11 cellular contexts compared by ENCODE assay signal in the genomic region with DNA sequence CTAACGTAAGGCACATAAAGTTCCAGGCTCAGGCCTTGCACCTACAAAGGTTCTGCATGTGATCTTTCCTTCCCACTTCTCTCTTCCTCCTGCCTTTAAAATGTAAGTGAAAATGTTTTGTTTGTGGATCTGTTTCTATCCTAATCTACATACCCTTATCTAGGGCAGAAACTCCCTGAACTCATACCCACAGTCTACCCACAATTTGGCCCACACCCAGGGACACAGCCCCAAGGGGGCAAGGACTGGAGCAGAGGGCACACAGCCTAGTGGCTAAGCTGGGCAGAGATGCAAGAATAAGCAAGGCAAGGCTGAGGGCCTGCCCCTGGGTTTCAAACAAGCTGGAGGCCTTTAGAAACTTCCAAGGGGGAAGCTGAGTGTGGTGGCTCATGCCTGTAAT.
DNase-seq lines count a peak whose midpoint lies in the region; ATAC-seq, FAIRE-seq and TF ChIP-seq lines count a peak whose summit lies in the region.
"Had no signal": no experiment of that assay in that cellular context is flagged by ENCODE, and none has a peak within 500 bp of the region (broad histone marks: within the 10 kb centered on the region; RNA-seq: fewer than 3 reads in every experiment).

No MANE protein-coding gene starts in this region.

- 97% methylated on average over 1 of the region's 1 CpG for WGBS in A549 (ENCODE audit: missing lambda C conversion rate)

- peak overlapping the region; percentile 89 for H3K9ac ChIP-seq in endothelial cell of umbilical vein (replicated peaks; ENCODE audit: extremely low read depth, insufficient read depth, low read length)
- no peak overlapping the region for H3K9ac ChIP-seq in neural progenitor cell

- TF ChIP-seq POLR2A in A549 (IDR thresholded peaks at IDR 0.05; ENCODE audit: low read length) (no peak), endothelial cell of umbilical vein (IDR thresholded peaks at IDR 0.05; ENCODE audit: low read depth, low read length) (no peak)

- H4K20me1 ChIP-seq in PC-9 (ENCODE audit: insufficient read depth) (no peaks in the 10 kb centered on the region), endothelial cell of umbilical vein (replicated peaks; ENCODE audit: control insufficient read depth, extremely low read depth, insufficient read depth, low read length) (no peaks in the 10 kb centered on the region), neural progenitor cell (ENCODE audit: low read depth) (no peaks in the 10 kb centered on the region)

- peak overlapping the region; percentile 8 for H3K4me3 Mint-ChIP-seq in neural progenitor cell
- H3K4me3 Mint-ChIP-seq: CD4-positive, CD25-positive, alpha-beta regulatory T cell had no signal

- H3K36me3 Mint-ChIP-seq in neural progenitor cell, result peaks cover 5% of the 10 kb centered on the region

- ATAC-seq in A549, result no peak; a peak in 1 of 6 replicates
- ATAC-seq in HG02870 (IDR thresholded peaks at IDR 0.05; ENCODE audit: unreplicated experiment), result no peak
- ATAC-seq in GM21526 (IDR thresholded peaks at IDR 0.05; ENCODE audit: low FRiP score, unreplicated experiment), result no peak

- H3K9me1 ChIP-seq in endothelial cell of umbilical vein (replicated peaks; ENCODE audit: control insufficient read depth, extremely low read depth, insufficient read depth, low read length), result no peaks in the 10 kb centered on the region

- peaks cover 48% of the 10 kb centered on the region for H3F3A ChIP-seq in PC-9 (ENCODE audit: insufficient read depth, low read depth)
- no peaks in the 10 kb centered on the region for H3F3A ChIP-seq in neural progenitor cell (ENCODE audit: low read depth)

- POLR2A ChIA-PET in A549 (lab: Yijun Ruan, JAX), result interaction anchor here (0.5 to 4.4 kb wide), 4 partner anchors 38 to 1454 kb away, joined by 3 to 38 read pairs (median 6); a partner anchor contains a TSS
- POLR2A ChIA-PET in PC-9 (lab: Charles Lee; ENCODE audit: unreplicated experiment), result interaction anchor here (1.3 kb wide), 1 partner anchor 133 kb away, joined by 5 read pairs; a partner anchor contains a TSS
- POLR2A ChIA-PET in endothelial cell of umbilical vein (lab: Charles Lee), result interaction anchor here (0.7 to 11.7 kb wide), 5 partner anchors 12 to 135 kb away, joined by 3 to 310 read pairs (median 17); a partner anchor contains a TSS

- no peak overlapping the region for H3K4me3 ChIP-seq in A549
- no peak overlapping the region for H3K4me3 ChIP-seq in PC-9
- no peak overlapping the region for H3K4me3 ChIP-seq in endothelial cell of umbilical vein (replicated peaks in 1 of 3; ENCODE audit: insufficient read depth in 1 of 3, low read depth in 1 of 3, low read length in 3 of 3)
- no peak overlapping the region for H3K4me3 ChIP-seq in neural progenitor cell

- H3K9me2 ChIP-seq in PC-9 (ENCODE audit: insufficient read depth), result no peaks in the 10 kb centered on the region

- no peak for TF ChIP-seq RAD21 in A549 (conservative IDR thresholded peaks at IDR 0.05 in 1 of 2, IDR thresholded peaks at IDR 0.05 in 1 of 2)

- peak overlapping the region; percentile 94 for H3K27ac Mint-ChIP-seq in neural progenitor cell

- H3K27ac ChIP-seq in A549 (peak overlapping the region; percentile 81 to 92), PC-9 (peak overlapping the region; percentile 94), endothelial cell of umbilical vein (ENCODE audit: insufficient read depth, low read depth, low read length) (peak overlapping the region; percentile 100), neural progenitor cell (no peak overlapping the region)

- H3K9me3 ChIP-seq in A549 (peaks cover 11% of the 10 kb centered on the region; the same call in 1 of the 3 replicates), PC-9 (ENCODE audit: insufficient read depth, low read depth) (peaks cover 9% of the 10 kb centered on the region), endothelial cell of umbilical vein (replicated peaks; ENCODE audit: control insufficient read depth, insufficient read depth, low read length) (no peaks in the 10 kb centered on the region), neural progenitor cell (ENCODE audit: low read depth) (no peaks in the 10 kb centered on the region)

- peaks cover 60% of the 10 kb centered on the region for H3K4me1 ChIP-seq in A549
- H3K4me1 ChIP-seq in PC-9 (replicated peaks; ENCODE audit: insufficient read depth), result peaks cover 71% of the 10 kb centered on the region
- H3K4me1 ChIP-seq in endothelial cell of umbilical vein (ENCODE audit: control insufficient read depth, extremely low read depth, insufficient read depth, low read length), result peaks cover 83% of the 10 kb centered on the region
- peaks cover 8% of the 10 kb centered on the region for H3K4me1 ChIP-seq in neural progenitor cell

- H3K4me1 Mint-ChIP-seq in neural progenitor cell, result peaks cover 44% of the 10 kb centered on the region

- H3K4me2 ChIP-seq in A549 (peak overlapping the region; percentile 50; the same call in 2 of the 3 replicates), PC-9 (peak overlapping the region; percentile 65), endothelial cell of umbilical vein (ENCODE audit: insufficient read depth, low read length) (no peak overlapping the region), neural progenitor cell (no peak overlapping the region)

- CTCF ChIA-PET in A549 (lab: Yijun Ruan, JAX) (interaction anchor here (0.8 to 2.7 kb wide), 8 partner anchors 17 to 169 kb away, joined by 3 to 10 read pairs (median 4); no protein-coding TSS in a partner anchor), PC-9 (lab: Charles Lee) (interaction anchor here (0.7 kb wide), 1 partner anchor 33 kb away, joined by 4 read pairs; no protein-coding TSS in a partner anchor), endothelial cell of umbilical vein (lab: Charles Lee) (interaction anchor here (0.8 to 10.5 kb wide), 14 partner anchors 9 to 136 kb away, joined by 3 to 78 read pairs (median 7); no protein-coding TSS in a partner anchor)

- no peak for TF ChIP-seq EP300 in A549 (IDR thresholded peaks at IDR 0.05)

- dilution Hi-C loops in endothelial cell of umbilical vein (cut with MboI; ENCODE audit: extremely low pct_ligation_motif_present, low sequenced_read_pairs), result no loop called here

- H3K36me3 ChIP-seq in PC-9 (ENCODE audit: low read depth) (no peaks in the 10 kb centered on the region), endothelial cell of umbilical vein (ENCODE audit: control insufficient read depth in 2 of 2, extremely low read depth in 1 of 2, insufficient read depth in 2 of 2, low read length in 2 of 2) (no peaks in the 10 kb centered on the region), neural progenitor cell (no peaks in the 10 kb centered on the region)

- intact Hi-C loops in PC-9 (cut with micrococcal nuclease; ENCODE audit: unreplicated experiment) (loop anchor here (1.0 to 2.0 kb wide), 6 partner anchors 13 to 133 kb away; a partner anchor contains a TSS), endothelial cell of umbilical vein (cut with micrococcal nuclease) (loop anchor here (1.0 kb wide), 7 partner anchors 11 to 130 kb away; no protein-coding TSS in a partner anchor)

- BruUV-seq in PC-9 (replicated peaks; lab: Mats Ljungman, UMichigan), result no TSS peak
- BruUV-seq in endothelial cell of umbilical vein (replicated peaks; lab: Mats Ljungman, UMichigan), result no TSS peak

- peaks cover 10% of the 10 kb centered on the region for H3K9me3 Mint-ChIP-seq in neural progenitor cell

- H2AFZ ChIP-seq in PC-9 (no peak overlapping the region), endothelial cell of umbilical vein (ENCODE audit: low read depth, low read length) (no peak overlapping the region), neural progenitor cell (replicated peaks) (no peak overlapping the region)

- peaks cover 10% of the 10 kb centered on the region for H3K27me3 Mint-ChIP-seq in neural progenitor cell (ENCODE audit: insufficient read depth, low read depth)

- DNase-seq in A549 (ENCODE audit: low read depth in 1 of 2, low spot score in 1 of 2) (no peak), PC-9 (peak; percentile 34 to 51), endothelial cell of umbilical vein (ENCODE audit: low read depth, low spot score) (no peak), neural progenitor cell (ENCODE audit: low spot score) (no peak), D721Med (ENCODE audit: insufficient read length, low spot score) (no peak)
- no peak for DNase-seq in effector CD8-positive, alpha-beta T cell (lab: John Stamatoyannopoulos, UW)
- DNase-seq: activated CD4-positive, alpha-beta T cell treated with anti-CD3 and anti-CD28 coated beads for 4 hours; NCI-H526 had no signal

- no peaks in the 10 kb centered on the region for H3K27me3 ChIP-seq in PC-9 (ENCODE audit: insufficient read depth, low read depth)
- H3K27me3 ChIP-seq in endothelial cell of umbilical vein (ENCODE audit: control insufficient read depth in 2 of 2, insufficient read depth in 2 of 2, low read length in 2 of 2), result no peaks in the 10 kb centered on the region
- no peaks in the 10 kb centered on the region for H3K27me3 ChIP-seq in neural progenitor cell

- H3K79me2 ChIP-seq in PC-9 (ENCODE audit: low read depth) (no peaks in the 10 kb centered on the region), endothelial cell of umbilical vein (ENCODE audit: control insufficient read depth, insufficient read depth, low read length) (no peaks in the 10 kb centered on the region), neural progenitor cell (ENCODE audit: low read depth) (no peaks in the 10 kb centered on the region)

- no peak for TF ChIP-seq CTCF in A549 (IDR thresholded peaks at IDR 0.05)
- no peak for TF ChIP-seq CTCF in PC-9 (conservative IDR thresholded peaks at IDR 0.05)
- no peak for TF ChIP-seq CTCF in endothelial cell of umbilical vein (IDR thresholded peaks at IDR 0.05; ENCODE audit: extremely low read depth in 1 of 2, insufficient read depth in 1 of 2, low read depth in 1 of 2, low read length in 2 of 2)
- no peak for TF ChIP-seq CTCF in neural progenitor cell (IDR thresholded peaks at IDR 0.05)
- TF ChIP-seq CTCF in D721Med (IDR thresholded peaks at IDR 0.05; ENCODE audit: insufficient read depth, missing control alignments), result no peak

- FAIRE-seq in A549 (lab: Jason Lieb, UNC), result no peak
- FAIRE-seq in endothelial cell of umbilical vein (lab: Jason Lieb, UNC), result no peak
- FAIRE-seq in D721Med (lab: Jason Lieb, UNC), result no peak

TF ChIP-seq in A549, 52 proteins besides CTCF, POLR2A, EP300 and RAD21 (continues in another document):
- TF ChIP-seq, protein P1, sequence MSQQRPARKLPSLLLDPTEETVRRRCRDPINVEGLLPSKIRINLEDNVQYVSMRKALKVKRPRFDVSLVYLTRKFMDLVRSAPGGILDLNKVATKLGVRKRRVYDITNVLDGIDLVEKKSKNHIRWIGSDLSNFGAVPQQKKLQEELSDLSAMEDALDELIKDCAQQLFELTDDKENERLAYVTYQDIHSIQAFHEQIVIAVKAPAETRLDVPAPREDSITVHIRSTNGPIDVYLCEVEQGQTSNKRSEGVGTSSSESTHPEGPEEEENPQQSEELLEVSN (IDR thresholded peaks at IDR 0.05; ENCODE audit: borderline replicate concordance, low read depth), result no peak

TF ChIP-seq in endothelial cell of umbilical vein, 7 proteins besides CTCF, POLR2A, EP300 and RAD21 (continues in another document):
- no peak for TF ChIP-seq POLR2AphosphoS5 (IDR thresholded peaks at IDR 0.05; ENCODE audit: insufficient read depth, low read depth, low read length)
- TF ChIP-seq, protein P2, sequence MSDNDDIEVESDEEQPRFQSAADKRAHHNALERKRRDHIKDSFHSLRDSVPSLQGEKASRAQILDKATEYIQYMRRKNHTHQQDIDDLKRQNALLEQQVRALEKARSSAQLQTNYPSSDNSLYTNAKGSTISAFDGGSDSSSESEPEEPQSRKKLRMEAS (IDR thresholded peaks at IDR 0.05; ENCODE audit: insufficient read depth, insufficient read length), result no peak

Comparison
In these comparisons a context has a peak if more than half of its experiments do, and no peak if none do; other contexts are left out.
1. DNase-seq: peak in PC-9 (2 of 2); none in A549 (0 of 2), endothelial cell of umbilical vein (single experiment), neural progenitor cell (single experiment), effector CD8-positive, alpha-beta T cell (single experiment) and D721Med (single experiment).
2. H3K4me2 ChIP-seq: peak in A549 (single experiment) and PC-9 (single experiment); none in endothelial cell of umbilical vein (single experiment) and neural progenitor cell (single experiment).